ENCODE assay signal across 7 cellular contexts in genomic region chr11:12318791-12319733, GRCh38. TPM values are rescaled to one million over a fixed set of nuclear protein-coding genes. Genes with fewer than 3 reads are reported as not detected.
A peak's percentile ranks its signal among the peaks of the same experiment; 100 is the strongest.
DNase-seq lines count a peak whose midpoint lies in the region; FAIRE-seq and TF ChIP-seq lines count a peak whose summit lies in the region.

No MANE protein-coding gene starts in this region.

- H3K9ac ChIP-seq in H1 (replicated peaks in 1 of 4; ENCODE audit: extremely low read depth in 1 of 4, low read depth in 3 of 4, low read length in 3 of 4), result no peak overlapping the region

- H2AFZ ChIP-seq in H1 (ENCODE audit: low read length), result peak overlapping the region; percentile 92

- no peaks in the 10 kb centered on the region; the same call in 1 of the 2 replicates for H3K23me2 ChIP-seq in H1 (ENCODE audit: low read depth, low read length)

- peaks cover 3 to 4% of the 10 kb centered on the region in 2 experiments; a peak in 3 of 4 replicates for H3K9me3 ChIP-seq in H1 (ENCODE audit: insufficient read depth in 2 of 2, low read depth in 1 of 2, low read length in 1 of 2)
- H3K9me3 ChIP-seq in testis, result no peaks in the 10 kb centered on the region

- POLR2A ChIA-PET in H1 (lab: Charles Lee; ENCODE audit: partially characterized antibody), result no interaction called here

- H3K4me3 ChIP-seq in H7 (ENCODE audit: insufficient read depth, low read depth, low read length) (no peak overlapping the region), H1 (ENCODE audit: extremely low read depth in 1 of 4, insufficient read depth in 2 of 4, low read depth in 3 of 4, low read length in 4 of 4) (no peak overlapping the region), brain microvascular endothelial cell (ENCODE audit: low read depth, low read length) (no peak overlapping the region), testis (no peak overlapping the region)

- H3K27ac ChIP-seq in H1 (ENCODE audit: low read depth, low read length) (no peak overlapping the region), brain microvascular endothelial cell (no peak overlapping the region), testis (no peak overlapping the region)

- FAIRE-seq in H1 (lab: Jason Lieb, UNC), result no peak

- no peak overlapping the region for H3K4ac ChIP-seq in H1 (replicated peaks; ENCODE audit: insufficient read length, low read depth, low read length)

- TF ChIP-seq POLR2A in H1 (IDR thresholded peaks at IDR 0.05; ENCODE audit: control extremely low read depth in 1 of 2, low read depth in 2 of 2, low read length in 2 of 2) (no peak), testis (IDR thresholded peaks at IDR 0.05) (no peak)

- H3K36me3 ChIP-seq in H7 (replicated peaks; ENCODE audit: control insufficient read depth, insufficient read depth, low read length) (no peaks in the 10 kb centered on the region), H1 (ENCODE audit: control insufficient read depth in 2 of 4, insufficient read depth in 4 of 4, low read length in 3 of 4) (no peaks in the 10 kb centered on the region), brain microvascular endothelial cell (replicated peaks) (peaks cover 5% of the 10 kb centered on the region), testis (ENCODE audit: low read depth, missing control alignments) (no peaks in the 10 kb centered on the region)

- peak overlapping the region in 1 of 2 experiments; percentile 31; a peak in 1 of 4 replicates for H3K4me2 ChIP-seq in H1 (ENCODE audit: insufficient read depth in 1 of 2, low read depth in 2 of 2, low read length in 2 of 2)

- in situ Hi-C loops in brain microvascular endothelial cell (cut with HindIII; ENCODE audit: low pct_ligation_motif_present, low sequenced_read_pairs), result no loop called here

- no peak overlapping the region for H2BK12ac ChIP-seq in H1 (ENCODE audit: low read depth, low read length)

- WGBS in H1 (ENCODE audit: extremely low coverage in 1 of 2, insufficient coverage in 1 of 2, insufficient read length in 1 of 2, insufficient replicate concordance in 2 of 2, low coverage in 1 of 2, low lambda C conversion rate in 2 of 2, missing lambda C conversion rate in 1 of 2), 2 experiments, result 87% methylated on average over 11 of the region's 11 CpGs; no CpG with 5 or more reads in 1 of the 2 experiments
- WGBS in testis, 2 donors, result 77 to 78% methylated on average over 11 of the region's 11 CpGs

- no peak overlapping the region for H3K56ac ChIP-seq in H1 (replicated peaks; ENCODE audit: insufficient read length, low read depth, low read length)

- no peak overlapping the region for H2BK20ac ChIP-seq in H1 (ENCODE audit: low read length)

- DNase-seq in H7 (peak; percentile 31), NCI-H2196 (lab: John Stamatoyannopoulos, UW; ENCODE audit: unreplicated experiment) (peak; percentile 88), H1 (ENCODE audit: low read depth in 1 of 2, low spot score in 2 of 2) (no peak), stromal cell of bone marrow (ENCODE audit: low read depth) (peak; percentile 18), brain microvascular endothelial cell (no peak), HT-29 (ENCODE audit: low spot score) (no peak), testis (no peak)

- peaks cover 0 to 9% (median 0%) of the 10 kb centered on the region in 4 experiments; a peak in 3 of 7 replicates for H3K4me1 ChIP-seq in H1 (replicated peaks in 1 of 4; ENCODE audit: control insufficient read depth in 3 of 4, insufficient read depth in 4 of 4, low read length in 3 of 4)
- no peaks in the 10 kb centered on the region for H3K4me1 ChIP-seq in testis

- CTCF ChIA-PET in H1 (lab: Charles Lee; ENCODE audit: partially characterized antibody), result interaction anchor here (0.6 to 4.9 kb wide), 4 partner anchors 12 to 156 kb away, joined by 4 to 32 read pairs (median 15); no protein-coding TSS in a partner anchor

- H3K23ac ChIP-seq in H1 (ENCODE audit: insufficient read length), result no peak overlapping the region

- no peak overlapping the region for H2BK5ac ChIP-seq in H1 (ENCODE audit: low read depth, low read length)

- TF ChIP-seq RAD21 in H1 (IDR thresholded peaks at IDR 0.05 in 1 of 2, conservative IDR thresholded peaks at IDR 0.05 in 1 of 2; ENCODE audit: low read depth in 2 of 2, low read length in 2 of 2), result no peak

- no peak for TF ChIP-seq CTCF in H1 (IDR thresholded peaks at IDR 0.05; ENCODE audit: control extremely low read depth in 1 of 3, insufficient read depth in 1 of 3, low read depth in 1 of 3, low read length in 3 of 3)
- no peak for TF ChIP-seq CTCF in brain microvascular endothelial cell (IDR thresholded peaks at IDR 0.05; ENCODE audit: low read depth, low read length, missing control alignments)
- TF ChIP-seq CTCF in testis (IDR thresholded peaks at IDR 0.05), result no peak

- H2AK5ac ChIP-seq in H1 (ENCODE audit: low read depth, low read length), result no peak overlapping the region

- no peak overlapping the region for H4K5ac ChIP-seq in H1 (ENCODE audit: insufficient read length, low read depth, low read length)

- peak overlapping the region; percentile 22; the same call in 1 of the 2 replicates for H3K18ac ChIP-seq in H1 (ENCODE audit: extremely low read depth, low read length)

- no peaks in the 10 kb centered on the region for H4K20me1 ChIP-seq in H1 (replicated peaks in 1 of 2; ENCODE audit: control insufficient read depth in 1 of 2, insufficient read depth in 2 of 2, low read length in 2 of 2)

- no peaks in the 10 kb centered on the region for H3K79me2 ChIP-seq in H1 (ENCODE audit: control insufficient read depth in 1 of 2, insufficient read depth in 2 of 2, low read length in 2 of 2)

- H4K91ac ChIP-seq in H1 (replicated peaks; ENCODE audit: insufficient read length, low read length), result no peak overlapping the region

- no peak for TF ChIP-seq EP300 in H1 (IDR thresholded peaks at IDR 0.05; ENCODE audit: borderline replicate concordance in 1 of 2, low read depth in 2 of 2, low read length in 2 of 2)

- H3K27me3 ChIP-seq in H7 (ENCODE audit: control insufficient read depth, insufficient read depth, low read length) (no peaks in the 10 kb centered on the region), H1 (replicated peaks in 1 of 4; ENCODE audit: control insufficient read depth in 3 of 4, extremely low read depth in 1 of 4, insufficient read depth in 3 of 4, low read length in 3 of 4) (no peaks in the 10 kb centered on the region), brain microvascular endothelial cell (replicated peaks) (no peaks in the 10 kb centered on the region), testis (no peaks in the 10 kb centered on the region)

- H2BK15ac ChIP-seq in H1 (ENCODE audit: low read length), result no peak overlapping the region

- intact Hi-C loops in testis (cut with DNase I; ENCODE audit: low total_unique reads), result no loop called here

- H3K79me1 ChIP-seq in H1 (ENCODE audit: low read depth, low read length), result no peaks in the 10 kb centered on the region

- H3K14ac ChIP-seq in H1 (ENCODE audit: insufficient read length), result no peak overlapping the region

- H4K8ac ChIP-seq in H1 (ENCODE audit: extremely low read depth, insufficient read depth, low read length), result no peak overlapping the region

- H2BK120ac ChIP-seq in H1 (replicated peaks; ENCODE audit: low read depth, low read length), result no peak overlapping the region

TF ChIP-seq in H1, 55 proteins besides CTCF, POLR2A, EP300 and RAD21:
- TF ChIP-seq RFX5 (IDR thresholded peaks at IDR 0.05; ENCODE audit: borderline replicate concordance, low read depth, low read length), result no peak
- TF ChIP-seq SP2 (IDR thresholded peaks at IDR 0.05; ENCODE audit: low read length), result no peak
- no peak for TF ChIP-seq YY1 (IDR thresholded peaks at IDR 0.05; ENCODE audit: low read depth, low read length)
- TF ChIP-seq MAX (IDR thresholded peaks at IDR 0.05), result no peak
- TF ChIP-seq USF2 (IDR thresholded peaks at IDR 0.05; ENCODE audit: low read length), result no peak
- TF ChIP-seq CHD2 (IDR thresholded peaks at IDR 0.05; ENCODE audit: low read length), result no peak
- no peak for TF ChIP-seq CBX5 (IDR thresholded peaks at IDR 0.05; ENCODE audit: low read depth, low read length)
- TF ChIP-seq MAFK (IDR thresholded peaks at IDR 0.05; ENCODE audit: low read depth, low read length), result no peak
- no peak for TF ChIP-seq ASH2L (IDR thresholded peaks at IDR 0.05; ENCODE audit: low read length)
- no peak for TF ChIP-seq SUZ12 (IDR thresholded peaks at IDR 0.05; ENCODE audit: low read length)

RNA-seq across cellular contexts. Expression of gene PARVA, which starts 58.3 kb away (rescaled TPM):
- 7.5 and 8.4 TPM in 2 replicates for total RNA-seq in H7 (2014; rRNA removed; shearing (Covaris generic))
- total RNA-seq in H1 (2021; fragmentation: NEBNext Ultra II Directional; extraction: Animal tissue kit (Norgen Biotek cat#: 25700)), result 13.5 and 14.3 TPM in 2 replicates
- polyA plus RNA-seq in H1 (2011; rRNA removed) (2.6 and 3.1 TPM in 2 replicates), testis (ENCODE audit: insufficient read depth, low read depth, low replicate concordance) (23.6 TPM)
- 3.6 TPM for polyA plus RNA-seq in H1 (2011; cell fraction: cytosol; rRNA removed)
- 3.1 TPM for polyA plus RNA-seq in H1 (2011; cell fraction: nucleus; rRNA removed)
- 7.1 to 9.8 TPM (median 8.8 TPM) in 4 replicates for polyA plus RNA-seq in H1 (2012, experiment 1 of 2)
- polyA plus RNA-seq in H1 (2012, experiment 2 of 2), result 3.9 TPM
- 5.2 TPM for polyA plus RNA-seq in H1 (2013, experiment 1 of 2)
- 5.2 TPM for polyA plus RNA-seq in H1 (2013, experiment 2 of 2)
- polyA minus RNA-seq in H1 (2011; rRNA and poly(A)+ RNA removed), result 6.9 and 8.1 TPM in 2 replicates
- 3.5 TPM for polyA minus RNA-seq in H1 (2011; cell fraction: cytosol; rRNA and poly(A)+ RNA removed)
- 6.3 TPM for polyA minus RNA-seq in H1 (2011; cell fraction: nucleus; rRNA and poly(A)+ RNA removed)
- 13.9 and 16.7 TPM in 2 replicates for total RNA-seq in HT-29 (2014; rRNA removed; shearing (Covaris generic))
- 10 to 100 TPM; 18.7 to 23.7 TPM for total RNA-seq in testis

Comparison
In these comparisons a context has a peak if more than half of its experiments do, and no peak if none do; other contexts are left out.
1. DNase-seq: peak in H7 (single experiment), NCI-H2196 (single experiment) and stromal cell of bone marrow (single experiment); none in H1 (0 of 2), brain microvascular endothelial cell (single experiment), HT-29 (single experiment) and testis (single experiment).